ENCODE assay signal across 8 cellular contexts in the genomic region with DNA sequence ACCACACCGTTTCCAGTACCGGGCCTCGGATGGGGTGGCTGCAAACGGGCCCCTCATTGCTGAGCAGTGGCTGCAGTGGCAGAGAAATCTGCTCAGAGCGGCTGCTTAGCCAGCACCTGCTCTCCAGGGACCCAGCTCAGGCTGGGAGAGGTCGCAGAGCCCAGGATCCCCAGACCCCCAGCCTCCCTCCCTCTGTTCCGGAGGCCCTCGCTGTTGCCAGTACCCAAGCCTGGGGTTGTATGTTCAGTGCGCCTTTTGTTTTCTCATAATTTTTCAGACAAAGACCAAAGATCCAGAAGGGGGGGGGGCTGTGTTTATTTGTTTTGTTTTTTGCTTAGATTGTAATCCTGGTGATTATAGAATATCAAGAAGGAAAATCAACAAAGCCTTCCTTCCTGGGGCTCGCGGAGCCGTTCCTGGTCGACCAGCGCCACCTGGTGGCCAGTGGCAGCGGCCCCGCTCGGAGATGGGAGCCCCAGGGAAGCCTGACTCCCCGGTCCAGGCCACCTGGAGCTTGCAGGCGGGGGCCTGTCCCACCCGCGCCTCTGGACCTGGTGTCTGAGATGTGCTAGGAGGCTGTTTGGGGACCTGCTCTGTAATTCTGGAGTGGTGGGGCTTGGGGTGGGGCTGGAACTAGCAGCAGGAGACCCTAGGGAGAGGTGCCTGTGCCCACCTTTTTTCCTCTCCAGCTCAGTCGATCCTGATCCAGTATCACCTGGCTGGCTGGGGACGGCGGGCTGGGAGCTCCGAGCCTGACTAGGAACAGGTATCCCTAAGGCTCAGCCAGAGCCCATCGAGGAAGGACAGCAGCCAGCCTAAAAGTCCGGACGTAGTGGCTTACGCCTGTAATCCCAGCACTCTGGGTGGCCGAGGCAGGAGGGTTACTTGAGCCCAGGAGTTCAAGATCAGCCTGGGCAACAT.
A peak's percentile ranks its signal among the peaks of the same experiment; 100 is the strongest.
DNase-seq lines count a peak whose midpoint lies in the region; ATAC-seq and TF ChIP-seq lines count a peak whose summit lies in the region.

No MANE protein-coding gene starts in this region.

- H3K4me1 Mint-ChIP-seq in effector memory CD8-positive, alpha-beta T cell (ENCODE audit: low read depth in 2 of 2): peaks cover 0 to 2% of the 10 kb centered on the region in 2 donors

- H3K36me3 ChIP-seq in mucosa of descending colon (ENCODE audit: low read depth): no peaks in the 10 kb centered on the region

- H3K4me3 ChIP-seq in GM12865 (ENCODE audit: low read depth, low read length): no peak overlapping the region
- no peak overlapping the region for H3K4me3 ChIP-seq in mucosa of descending colon

- peak; percentile 44 for ATAC-seq in effector memory CD8-positive, alpha-beta T cell (replicated peaks)
- ATAC-seq in mucosa of descending colon: peak; percentile 74
- no peak for ATAC-seq in GM18873 (IDR thresholded peaks at IDR 0.05; ENCODE audit: low FRiP score, unreplicated experiment)

- no peaks in the 10 kb centered on the region for H3K4me1 ChIP-seq in mucosa of descending colon (ENCODE audit: low read depth)

- TF ChIP-seq CTCF in GM12865 (IDR thresholded peaks at IDR 0.05; ENCODE audit: insufficient read depth, low read depth, low read length, missing control alignments) (peak; percentile 91), mucosa of descending colon (IDR thresholded peaks at IDR 0.05) (peak; percentile 91)

- intact Hi-C loops in mucosa of descending colon (cut with DNase I, micrococcal nuclease): loop anchor here in 1 of 2 donors (5.0 kb wide), 1 partner anchor 605 kb away; no protein-coding TSS in a partner anchor

- peaks cover 0 to 14% of the 10 kb centered on the region in 2 donors for H3K27me3 Mint-ChIP-seq in effector memory CD8-positive, alpha-beta T cell

- no peak overlapping the region for H3K4me3 Mint-ChIP-seq in effector memory CD8-positive, alpha-beta T cell

- DNase-seq in 8988T (peak; percentile 94), GM12865 (ENCODE audit: low read depth) (peak; percentile 59), NCI-H2227 treated with DMSO at 0.1 percent for 48 hours (lab: John Stamatoyannopoulos, UW) (peak; percentile 28), mucosa of descending colon (peak; percentile 66 to 84 (median 80))
- DNase-seq in activated CD8-positive, alpha-beta memory T cell treated with anti-CD3 and anti-CD28 coated beads for 24 hours: peak; percentile 90
- DNase-seq in effector memory CD8-positive, alpha-beta T cell: peak; percentile 62 to 67 (median 62)
- peak; percentile 56 for DNase-seq in stimulated activated CD8-positive, alpha-beta memory T cell treated with anti-CD3 and anti-CD28 coated beads, Interleukin-7, amount 100 ng/mL, for 24 hours (ENCODE audit: low read depth)

- H3K9me3 ChIP-seq in mucosa of descending colon: no peaks in the 10 kb centered on the region

- no peak overlapping the region for H3K27ac Mint-ChIP-seq in effector memory CD8-positive, alpha-beta T cell

- no peaks in the 10 kb centered on the region for H3K9me3 Mint-ChIP-seq in effector memory CD8-positive, alpha-beta T cell

- no peaks in the 10 kb centered on the region for H3K36me3 Mint-ChIP-seq in effector memory CD8-positive, alpha-beta T cell (ENCODE audit: insufficient read depth)

Comparison
In these comparisons a context has a peak if more than half of its experiments do, and no peak if none do; other contexts are left out.
1. DNase-seq: peak in every context shown above with its lines; median percentile 94 in 8988T; 90 in activated CD8-positive, alpha-beta memory T cell treated with anti-CD3 and anti-CD28 coated beads for 24 hours; 80 in mucosa of descending colon; 62 in effector memory CD8-positive, alpha-beta T cell; 59 in GM12865; 56 in stimulated activated CD8-positive, alpha-beta memory T cell treated with anti-CD3 and anti-CD28 coated beads, Interleukin-7, amount 100 ng/mL, for 24 hours; 28 in NCI-H2227 treated with DMSO at 0.1 percent for 48 hours.